8 cellular contexts compared by ENCODE assay signal in the genomic region with DNA sequence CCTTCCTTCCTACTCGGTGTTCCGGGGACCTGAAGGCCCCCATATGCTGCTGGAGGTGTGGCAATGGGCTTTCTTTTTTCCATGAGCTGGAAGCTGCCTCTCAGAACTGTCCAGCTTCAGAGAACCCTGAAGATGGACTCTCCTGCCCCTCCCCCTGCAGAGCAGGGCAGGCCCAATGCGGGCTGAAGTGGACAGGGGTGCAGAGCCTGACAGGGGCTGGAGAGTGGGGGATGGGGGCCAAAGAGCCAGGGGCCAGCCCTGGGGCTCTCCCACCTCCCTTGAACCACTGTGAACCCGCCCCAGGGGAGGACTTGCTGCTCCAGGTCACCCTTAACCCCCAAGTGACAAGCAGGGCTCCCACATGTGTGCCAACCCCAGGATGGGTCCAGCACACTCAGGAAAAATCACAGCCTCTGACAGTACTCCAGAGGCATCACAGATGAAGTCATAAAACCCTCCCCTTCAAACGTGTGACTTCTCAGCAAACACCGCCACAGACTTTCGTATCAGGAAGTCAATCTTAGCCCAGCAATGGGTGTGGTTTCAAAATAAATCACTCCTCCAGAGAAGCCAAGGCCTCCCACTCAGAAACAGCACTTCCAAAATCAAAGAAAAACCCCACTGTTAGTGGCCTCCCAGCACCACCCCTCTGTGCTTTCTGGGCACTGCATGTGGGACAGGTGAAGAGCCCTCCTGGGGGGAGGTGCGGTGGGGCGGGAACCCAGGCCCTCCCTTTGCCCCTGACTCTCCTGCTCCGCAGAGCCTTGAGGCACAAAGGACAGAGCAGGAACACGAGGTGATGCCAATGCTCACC.
DNase-seq lines count a peak whose midpoint lies in the region; ATAC-seq and TF ChIP-seq lines count a peak whose summit lies in the region.

No MANE protein-coding gene starts in this region.

- H3K27ac Mint-ChIP-seq in activated T-helper 2 cell treated with anti-CD3 and anti-CD28 coated beads, Interferon-gamma antibody, Interleukin-2, Interleukin-4, amounts not matched to agents 10 μg/mL and 5 μg/mL and 100 μg/mL, durations not matched to agents 14 hours and 24 hours and 36 hours = peak overlapping the region; percentile 80

- peak overlapping the region; percentile 55 for H3K4me2 ChIP-seq in smooth muscle cell

- no peak for TF ChIP-seq CTCF in smooth muscle cell (IDR thresholded peaks at IDR 0.05; ENCODE audit: borderline replicate concordance, insufficient read depth, poor library complexity, severe bottlenecking)

- ATAC-seq in GM19463 (IDR thresholded peaks at IDR 0.05; ENCODE audit: unreplicated experiment) = peak; percentile 43
- ATAC-seq in Right ventricle myocardium superior (ENCODE audit: poor library complexity) = peak; percentile 12
- ATAC-seq in HG02938 (IDR thresholded peaks at IDR 0.05; ENCODE audit: unreplicated experiment) = no peak

- peaks cover 34% of the 10 kb centered on the region for H3K79me2 ChIP-seq in smooth muscle cell (ENCODE audit: low read depth)

- WGBS in smooth muscle cell (ENCODE audit: low lambda C conversion rate) = 62% methylated on average over 11 of the region's 11 CpGs

- peaks cover 3% of the 10 kb centered on the region for H3K27me3 Mint-ChIP-seq in activated T-helper 2 cell treated with anti-CD3 and anti-CD28 coated beads, Interferon-gamma antibody, Interleukin-2, Interleukin-4, amounts not matched to agents 10 μg/mL and 5 μg/mL and 100 μg/mL, durations not matched to agents 14 hours and 24 hours and 36 hours (ENCODE audit: low read depth)

- H3K36me3 Mint-ChIP-seq in activated T-helper 2 cell treated with anti-CD3 and anti-CD28 coated beads, Interferon-gamma antibody, Interleukin-2, Interleukin-4, amounts not matched to agents 10 μg/mL and 5 μg/mL and 100 μg/mL, durations not matched to agents 14 hours and 24 hours and 36 hours (ENCODE audit: low read depth) = peaks cover 24% of the 10 kb centered on the region

- H3K4me3 Mint-ChIP-seq in activated T-helper 2 cell treated with anti-CD3 and anti-CD28 coated beads, Interferon-gamma antibody, Interleukin-2, Interleukin-4, amounts not matched to agents 10 μg/mL and 5 μg/mL and 100 μg/mL, durations not matched to agents 14 hours and 24 hours and 36 hours (ENCODE audit: low read depth) = peak overlapping the region; percentile 82

- intact Hi-C loops in activated T-helper 2 cell treated with anti-CD3 and anti-CD28 coated beads, Interferon-gamma antibody, Interleukin-2, Interleukin-4, amounts not matched to agents 10 μg/mL and 5 μg/mL and 100 μg/mL, durations not matched to agents 14 hours and 24 hours and 36 hours (cut with micrococcal nuclease) = loop anchor here (1.0 to 10.0 kb wide), 7 partner anchors 8 to 282 kb away; no protein-coding TSS in a partner anchor
- intact Hi-C loops in Right ventricle myocardium superior (cut with DNase I) = no loop called here

- peaks cover 12% of the 10 kb centered on the region for H4K20me1 ChIP-seq in smooth muscle cell (ENCODE audit: low read depth)

- no peaks in the 10 kb centered on the region for H3K27me3 ChIP-seq in smooth muscle cell (ENCODE audit: low read depth)

- H2AFZ ChIP-seq in smooth muscle cell (ENCODE audit: low read depth) = no peak overlapping the region

- H3K27ac ChIP-seq in smooth muscle cell (ENCODE audit: low read depth) = no peak overlapping the region

- H3K4me3 ChIP-seq in smooth muscle cell = no peak overlapping the region

- H3K4me1 ChIP-seq in smooth muscle cell (ENCODE audit: low read depth) = peaks cover 25% of the 10 kb centered on the region

- no peaks in the 10 kb centered on the region for H3K9me3 Mint-ChIP-seq in activated T-helper 2 cell treated with anti-CD3 and anti-CD28 coated beads, Interferon-gamma antibody, Interleukin-2, Interleukin-4, amounts not matched to agents 10 μg/mL and 5 μg/mL and 100 μg/mL, durations not matched to agents 14 hours and 24 hours and 36 hours

- H3K9me3 ChIP-seq in smooth muscle cell (replicated peaks; ENCODE audit: low read depth) = no peaks in the 10 kb centered on the region

- peaks cover 77% of the 10 kb centered on the region for H3K4me1 Mint-ChIP-seq in activated T-helper 2 cell treated with anti-CD3 and anti-CD28 coated beads, Interferon-gamma antibody, Interleukin-2, Interleukin-4, amounts not matched to agents 10 μg/mL and 5 μg/mL and 100 μg/mL, durations not matched to agents 14 hours and 24 hours and 36 hours (ENCODE audit: low read depth)

- no peak overlapping the region for H3K9ac ChIP-seq in smooth muscle cell (ENCODE audit: low read depth)

- DNase-seq in NK-92 (lab: John Stamatoyannopoulos, UW; ENCODE audit: unreplicated experiment) = peak; percentile 36
- peak; percentile 67 for DNase-seq in activated T-helper 2 cell treated with anti-CD3 and anti-CD28 coated beads, Interferon-gamma antibody, Interleukin-2, Interleukin-4, amounts not matched to agents 10 μg/mL and 5 μg/mL and 100 μg/mL, durations not matched to agents 14 hours and 24 hours and 36 hours (ENCODE audit: low spot score)
- DNase-seq in Right ventricle myocardium superior = peak; percentile 51
- no peak for DNase-seq in smooth muscle cell (lab: John Stamatoyannopoulos, UW; ENCODE audit: unreplicated experiment)
- DNase-seq in NCI-H2171 treated with DMSO at 0.1 percent for 48 hours (lab: John Stamatoyannopoulos, UW) = no peak
- no peak for DNase-seq in cerebellar cortex (ENCODE audit: low spot score)

- no peaks in the 10 kb centered on the region for H3K36me3 ChIP-seq in smooth muscle cell (ENCODE audit: low read depth)

- no peaks in the 10 kb centered on the region for H3F3A ChIP-seq in smooth muscle cell (ENCODE audit: low read depth)

Comparison
In these comparisons a context has a peak if more than half of its experiments do, and no peak if none do; other contexts are left out.
1. DNase-seq: peak in NK-92 (single experiment), activated T-helper 2 cell treated with anti-CD3 and anti-CD28 coated beads, Interferon-gamma antibody, Interleukin-2, Interleukin-4, amounts not matched to agents 10 μg/mL and 5 μg/mL and 100 μg/mL, durations not matched to agents 14 hours and 24 hours and 36 hours (single experiment) and Right ventricle myocardium superior (single experiment); none in smooth muscle cell (single experiment), NCI-H2171 treated with DMSO at 0.1 percent for 48 hours (single experiment) and cerebellar cortex (single experiment).